In genomic region chr12:79778802-79779201, GRCh38 we compare ENCODE assay signal across 32 cellular contexts.
A peak's percentile ranks its signal among the peaks of the same experiment; 100 is the strongest.
DNase-seq lines count a peak whose midpoint lies in the region; ATAC-seq, FAIRE-seq and TF ChIP-seq lines count a peak whose summit lies in the region.
"Had no signal": no experiment of that assay in that cellular context is flagged by ENCODE, and none has a peak within 500 bp of the region (broad histone marks: within the 10 kb centered on the region; RNA-seq: fewer than 3 reads in every experiment).

No MANE protein-coding gene starts in this region.

- no peak for TF ChIP-seq CTCF in natural killer cell (IDR thresholded peaks at IDR 0.05)

- no peak for ATAC-seq in natural killer cell
- ATAC-seq: activated CD4-positive, alpha-beta T cell treated with anti-CD3 and anti-CD28 coated beads for 36 hours; GM12878; left lung had no signal

- intact Hi-C loops in natural killer cell (cut with micrococcal nuclease), result no loop called here

- H3K9me3 ChIP-seq in SK-N-MC (ENCODE audit: low read depth, low read length), result no peaks in the 10 kb centered on the region
- H3K9me3 ChIP-seq: BE2C, breast epithelium, left lung, tibial artery had no signal

- H3K4me3 ChIP-seq in SK-N-MC, result no peak overlapping the region
- H3K4me3 ChIP-seq: breast epithelium, coronary artery, GM12878, left lung, tibial artery had no signal

- peaks cover 0 to 5% of the 10 kb centered on the region in 2 donors for H3K4me1 Mint-ChIP-seq in natural killer cell

- H3K36me3 Mint-ChIP-seq in natural killer cell, result no peaks in the 10 kb centered on the region

- H3K27me3 Mint-ChIP-seq in natural killer cell (ENCODE audit: low read depth in 2 of 2), result no peaks in the 10 kb centered on the region
- H3K27me3 Mint-ChIP-seq: activated CD4-positive, alpha-beta T cell treated with anti-CD3 and anti-CD28 coated beads for 36 hours; activated naive CD4-positive, alpha-beta T cell treated with anti-CD3 and anti-CD28 coated beads, Interleukin-2, amount 50 U/mL, for 24 hours; CD8-positive, alpha-beta memory T cell had no signal

- H3K9ac ChIP-seq in SK-N-MC (ENCODE audit: insufficient read length), result no peak overlapping the region
- H3K9ac ChIP-seq: KMS-11 had no signal

- FAIRE-seq in G401.6 (lab: Jason Lieb, UNC), result peak; percentile 88
- FAIRE-seq: GM12878, HTR-8/SVneo had no signal

- peaks cover 35% of the 10 kb centered on the region for H3K36me3 ChIP-seq in SK-N-MC (ENCODE audit: insufficient read depth, low read length)
- H3K36me3 ChIP-seq: BE2C had no signal

- H3K9me3 Mint-ChIP-seq in natural killer cell, result no peaks in the 10 kb centered on the region
- H3K9me3 Mint-ChIP-seq: activated naive CD4-positive, alpha-beta T cell treated with anti-CD3 and anti-CD28 coated beads, Interleukin-2, amount 50 U/mL, for 24 hours; CD8-positive, alpha-beta memory T cell had no signal

- H3K4me3 Mint-ChIP-seq in natural killer cell, result no peak overlapping the region
- H3K4me3 Mint-ChIP-seq: activated CD4-positive, alpha-beta T cell treated with anti-CD3 and anti-CD28 coated beads for 36 hours; activated naive CD4-positive, alpha-beta T cell treated with anti-CD3 and anti-CD28 coated beads, Interleukin-2, amount 50 U/mL, for 24 hours; CD8-positive, alpha-beta memory T cell had no signal

- no peak overlapping the region for H3K27ac Mint-ChIP-seq in natural killer cell
- H3K27ac Mint-ChIP-seq: activated CD4-positive, alpha-beta T cell treated with anti-CD3 and anti-CD28 coated beads for 36 hours; activated naive CD4-positive, alpha-beta T cell treated with anti-CD3 and anti-CD28 coated beads, Interleukin-2, amount 50 U/mL, for 24 hours had no signal

- H3K27ac ChIP-seq in SK-N-MC, result peak overlapping the region; percentile 1; the same call in 1 of the 2 replicates
- H3K27ac ChIP-seq: breast epithelium, coronary artery, KMS-11, left lung, tibial artery had no signal

- peak; percentile 32 for DNase-seq in NCI-H1436 (lab: John Stamatoyannopoulos, UW)
- no peak for DNase-seq in SK-N-MC (ENCODE audit: low read depth, low spot score)
- peak; percentile 21 for DNase-seq in iris pigment epithelial cell (ENCODE audit: low read depth)
- DNase-seq in effector CD8-positive, alpha-beta T cell (lab: John Stamatoyannopoulos, UW), result no peak
- DNase-seq in HK-2 (ENCODE audit: unreplicated experiment), result no peak
- no peak for DNase-seq in natural killer cell
- DNase-seq in D341Med (ENCODE audit: low spot score), result no peak
- DNase-seq: ACHN; activated CD4-positive, alpha-beta T cell treated with anti-CD3 and anti-CD28 coated beads for 36 hours; BE2C; CD8-positive, alpha-beta memory T cell; DMS 273 treated with DMSO at 0.1 percent for 48 hours; erythroblast; glutamatergic neuron; islet precursor cell; left lung; mesendoderm; MM.1S; NCI-H146; NCI-H2171; NCI-H510A treated with DMSO at 0.1 percent for 48 hours; Right ventricle myocardium superior; stimulated activated CD4-positive, alpha-beta T cell treated with anti-CD3 and anti-CD28 coated beads, Interleukin-4, amount 100 ng/mL, for 1 hour; T-helper 2 cell; tibial artery had no signal

Comparison
In these comparisons a context has a peak if more than half of its experiments do, and no peak if none do; other contexts are left out.
1. DNase-seq: peak in NCI-H1436 (single experiment) and iris pigment epithelial cell (single experiment); none in SK-N-MC (single experiment), effector CD8-positive, alpha-beta T cell (single experiment), HK-2 (single experiment), natural killer cell (single experiment) and D341Med (single experiment).